Comparison of ENCODE assay signal across 29 cellular contexts in the genomic region with DNA sequence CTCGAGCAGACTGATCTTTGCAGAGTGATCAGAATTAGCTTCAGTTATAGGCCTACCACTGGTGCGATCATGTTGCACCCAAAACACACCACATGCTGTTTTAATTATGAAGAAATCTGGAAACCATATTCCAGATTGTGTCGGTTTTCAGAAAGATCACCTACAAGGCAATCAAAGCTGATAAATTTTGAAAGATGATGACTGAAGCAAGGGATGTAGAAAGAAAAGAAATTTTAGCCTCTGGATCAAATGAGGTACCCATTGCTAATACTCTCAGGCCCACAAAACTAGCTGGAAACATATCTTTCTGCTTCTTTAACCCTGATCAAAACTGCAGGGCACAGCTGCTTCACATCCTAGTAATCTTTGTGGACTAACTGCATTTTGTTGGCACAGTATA.
"Had no signal": no experiment of that assay in that cellular context is flagged by ENCODE, and none has a peak within 500 bp of the region (broad histone marks: within the 10 kb centered on the region; RNA-seq: fewer than 3 reads in every experiment).

No MANE protein-coding gene starts in this region.

- ATAC-seq: activated CD8-positive, alpha-beta memory T cell treated with anti-CD3 and anti-CD28 coated beads, Interleukin-2, amount 10 ng/mL, durations not matched to agents 7 days and 5 days; body of pancreas; Panc1; Right ventricle myocardium inferior; WTC11 had no signal

- H3K4me1 ChIP-seq: ascending aorta, body of pancreas had no signal

- DNase-seq: activated CD4-positive, alpha-beta T cell treated with anti-CD3 and anti-CD28 coated beads for 48 hours; activated CD4-positive, alpha-beta T cell treated with anti-CD3 and anti-CD28 coated beads, Interleukin-2, amount 50 U/mL, for 4 hours; activated CD4-positive, CD25-positive, alpha-beta regulatory T cell treated with anti-CD3 and anti-CD28 coated beads, Interleukin-2, amount 50 U/mL, for 72 hours; activated CD8-positive, alpha-beta memory T cell treated with anti-CD3 and anti-CD28 coated beads, Interleukin-2, amount 10 ng/mL, durations not matched to agents 7 days and 5 days; activated effector memory CD4-positive, alpha-beta T cell treated with Interleukin-2 at 50 U/mL for 16 hours; activated naive CD4-positive, alpha-beta T cell; activated T-cell treated with anti-CD3 and anti-CD28 coated beads, Interleukin-2, amount 50 U/mL, for 24 hours; amniotic stem cell; body of pancreas; central memory CD4-positive, alpha-beta T cell; NCI-H1092; NCI-H1417; NCI-H1694; NCI-H2029; NCI-H2107; NCI-H2171 treated with DMSO at 0.1 percent for 48 hours; NCI-H226; NCI-H526 treated with DMSO at 0.1 percent for 48 hours; NK-92 treated with Interleukin-12 subunit alpha and Interleukin-12 subunit beta, amount 100 ng/mL, for 24 hours; OCI-M1; RPMI8226; SW 1271 had no signal

- H3K9me3 ChIP-seq: ascending aorta, body of pancreas had no signal

- H3K27me3 ChIP-seq: ascending aorta, body of pancreas had no signal

- H3K4me1 Mint-ChIP-seq: activated CD8-positive, alpha-beta memory T cell treated with anti-CD3 and anti-CD28 coated beads, Interleukin-2, amount 10 ng/mL, durations not matched to agents 7 days and 5 days; WTC11 had no signal

- H3K27ac ChIP-seq: ascending aorta, body of pancreas had no signal

- H3K4me3 ChIP-seq: ascending aorta, body of pancreas, SK-N-MC had no signal

- H3K9me3 Mint-ChIP-seq: activated naive CD4-positive, alpha-beta T cell treated with anti-CD3 and anti-CD28 coated beads, Interleukin-2, amount 50 U/mL, for 24 hours; activated T-cell treated with anti-CD3 and anti-CD28 coated beads, Interleukin-2, amount 50 U/mL, for 24 hours; activated T-helper 1 cell treated with anti-CD3 and anti-CD28 coated beads, Interleukin-12 subunit alpha, Interleukin-12 subunit beta, Interleukin-2, Interleukin-4 antibody, amounts not matched to agents 30 ng/mL and 10 ng/mL and 1 ng/mL, durations not matched to agents 14 hours and 24 hours and 36 hours; WTC11 had no signal

- H3K27ac Mint-ChIP-seq: activated CD8-positive, alpha-beta memory T cell treated with anti-CD3 and anti-CD28 coated beads, Interleukin-2, amount 10 ng/mL, durations not matched to agents 7 days and 5 days; activated naive CD4-positive, alpha-beta T cell treated with anti-CD3 and anti-CD28 coated beads, Interleukin-2, amount 50 U/mL, for 24 hours; activated T-cell treated with anti-CD3 and anti-CD28 coated beads, Interleukin-2, amount 50 U/mL, for 24 hours; activated T-helper 1 cell treated with anti-CD3 and anti-CD28 coated beads, Interleukin-12 subunit alpha, Interleukin-12 subunit beta, Interleukin-2, Interleukin-4 antibody, amounts not matched to agents 30 ng/mL and 10 ng/mL and 1 ng/mL, durations not matched to agents 14 hours and 24 hours and 36 hours; WTC11 had no signal

- H3K27me3 Mint-ChIP-seq: activated CD8-positive, alpha-beta memory T cell treated with anti-CD3 and anti-CD28 coated beads, Interleukin-2, amount 10 ng/mL, durations not matched to agents 7 days and 5 days; activated naive CD4-positive, alpha-beta T cell treated with anti-CD3 and anti-CD28 coated beads, Interleukin-2, amount 50 U/mL, for 24 hours; activated T-cell treated with anti-CD3 and anti-CD28 coated beads, Interleukin-2, amount 50 U/mL, for 24 hours had no signal

- H3K4me3 Mint-ChIP-seq: activated CD8-positive, alpha-beta memory T cell treated with anti-CD3 and anti-CD28 coated beads, Interleukin-2, amount 10 ng/mL, durations not matched to agents 7 days and 5 days; activated naive CD4-positive, alpha-beta T cell treated with anti-CD3 and anti-CD28 coated beads, Interleukin-2, amount 50 U/mL, for 24 hours; activated T-cell treated with anti-CD3 and anti-CD28 coated beads, Interleukin-2, amount 50 U/mL, for 24 hours; activated T-helper 1 cell treated with anti-CD3 and anti-CD28 coated beads, Interleukin-12 subunit alpha, Interleukin-12 subunit beta, Interleukin-2, Interleukin-4 antibody, amounts not matched to agents 30 ng/mL and 10 ng/mL and 1 ng/mL, durations not matched to agents 14 hours and 24 hours and 36 hours; WTC11 had no signal
